8 cellular contexts compared by ENCODE assay signal in genomic region chr1:77978969-77979838, GRCh38. TPM values are rescaled to one million over a fixed set of nuclear protein-coding genes. Genes with fewer than 3 reads are reported as not detected.
DNase-seq lines count a peak whose midpoint lies in the region; ATAC-seq and TF ChIP-seq lines count a peak whose summit lies in the region.

TSS of gene FUBP1 (minus strand) at chr1:77979072. CDS start at chr1:77979004, 68 bp downstream.

- ATAC-seq in GM21381 (IDR thresholded peaks at IDR 0.05; ENCODE audit: unreplicated experiment): peak; percentile 72
- ATAC-seq in activated CD8-positive, alpha-beta memory T cell treated with anti-CD3 and anti-CD28 coated beads, Interleukin-2, amount 10 ng/mL, durations not matched to agents 7 days and 5 days: peak; percentile 79

- H3K27ac Mint-ChIP-seq in Calu3 (ENCODE audit: unreplicated experiment): no peak within 1 kb of the TSS
- no peak within 1 kb of the TSS for H3K27ac Mint-ChIP-seq in activated CD8-positive, alpha-beta memory T cell treated with anti-CD3 and anti-CD28 coated beads, Interleukin-2, amount 10 ng/mL, durations not matched to agents 7 days and 5 days
- H3K27ac Mint-ChIP-seq in endothelial cell (ENCODE audit: unreplicated experiment): no peak within 1 kb of the TSS

- H3K4me1 Mint-ChIP-seq in Calu3 (ENCODE audit: low read depth, unreplicated experiment) (peaks cover 31% of the 10 kb centered on the region), endothelial cell (ENCODE audit: unreplicated experiment) (peaks cover 33% of the 10 kb centered on the region)
- H3K4me1 Mint-ChIP-seq in activated CD8-positive, alpha-beta memory T cell treated with anti-CD3 and anti-CD28 coated beads, Interleukin-2, amount 10 ng/mL, durations not matched to agents 7 days and 5 days: peaks cover 43% of the 10 kb centered on the region

- CTCF ChIA-PET in Calu3 (lab: Charles Lee): interaction anchor here (1.4 to 1.7 kb wide), 2 partner anchors 26 to 135 kb away, joined by 7 to 10 read pairs; partner anchors contain the start of gene DNAJB4
- CTCF ChIA-PET in activated CD8-positive, alpha-beta memory T cell treated with anti-CD3 and anti-CD28 coated beads, Interleukin-2, amount 10 ng/mL, durations not matched to agents 7 days and 5 days (lab: Charles Lee): interaction anchor here (0.8 to 1.8 kb wide), 9 partner anchors 10 to 699 kb away, joined by 3 to 17 read pairs (median 4); partner anchors contain the start of genes DNAJB4 and IFI44L

- H3K4me3 Mint-ChIP-seq in Calu3 (ENCODE audit: low read depth, unreplicated experiment) (no peak within 1 kb of the TSS), endothelial cell (ENCODE audit: unreplicated experiment) (no peak within 1 kb of the TSS)
- no peak within 1 kb of the TSS for H3K4me3 Mint-ChIP-seq in activated CD8-positive, alpha-beta memory T cell treated with anti-CD3 and anti-CD28 coated beads, Interleukin-2, amount 10 ng/mL, durations not matched to agents 7 days and 5 days

- DNase-seq in Calu3 (peak; percentile 94), HUDEP-2 (lab: John Stamatoyannopoulos, UW; ENCODE audit: unreplicated experiment in 76 of 76) (peak; percentile 34 to 97 (median 91)), NOMO-1 treated with dmso at 0.1 percent for 144 hours (lab: John Stamatoyannopoulos, UW; ENCODE audit: unreplicated experiment) (peak; percentile 97), endothelial cell (ENCODE audit: low spot score) (peak; percentile 92), midbrain (lab: John Stamatoyannopoulos, UW) (peak; percentile 95)
- peak; percentile 98 for DNase-seq in activated CD8-positive, alpha-beta memory T cell treated with anti-CD3 and anti-CD28 coated beads, Interleukin-2, amount 10 ng/mL, durations not matched to agents 7 days and 5 days
- DNase-seq in stimulated activated CD8-positive, alpha-beta memory T cell treated with anti-CD3 and anti-CD28 coated beads, Interleukin-2, amount 100 ng/mL, for 1 hour (ENCODE audit: low read depth in 2 of 2): peak; percentile 86 to 89

- H3K36me3 Mint-ChIP-seq in Calu3 (ENCODE audit: insufficient read depth, unreplicated experiment): peaks cover 2% of the 10 kb centered on the region
- peaks cover 24% of the 10 kb centered on the region for H3K36me3 Mint-ChIP-seq in activated CD8-positive, alpha-beta memory T cell treated with anti-CD3 and anti-CD28 coated beads, Interleukin-2, amount 10 ng/mL, durations not matched to agents 7 days and 5 days
- H3K36me3 Mint-ChIP-seq in endothelial cell (ENCODE audit: low read depth, unreplicated experiment): peaks cover 5% of the 10 kb centered on the region

- intact Hi-C loops in Calu3 (cut with micrococcal nuclease; ENCODE audit: unreplicated experiment): loop anchor here (1.0 to 10.0 kb wide), 4 partner anchors 25 to 224 kb away; partner anchors contain the start of genes DNAJB4, GIPC2 and USP33

- BruUV-seq in Calu3 (replicated peaks; lab: Mats Ljungman, UMichigan): TSS peak; percentile 75

- no peaks in the 10 kb centered on the region for H3K27me3 Mint-ChIP-seq in Calu3 (ENCODE audit: unreplicated experiment)
- H3K27me3 Mint-ChIP-seq in activated CD8-positive, alpha-beta memory T cell treated with anti-CD3 and anti-CD28 coated beads, Interleukin-2, amount 10 ng/mL, durations not matched to agents 7 days and 5 days: no peaks in the 10 kb centered on the region
- peaks cover 4% of the 10 kb centered on the region for H3K27me3 Mint-ChIP-seq in endothelial cell (ENCODE audit: unreplicated experiment)

- TF ChIP-seq CTCF in Calu3 (IDR thresholded peaks at IDR 0.05; ENCODE audit: unreplicated experiment): peak; percentile 77
- peak; percentile 47 for TF ChIP-seq CTCF in endothelial cell (IDR thresholded peaks at IDR 0.05; ENCODE audit: unreplicated experiment)

- H3K9me3 Mint-ChIP-seq in Calu3 (ENCODE audit: low read depth, unreplicated experiment) (no peaks in the 10 kb centered on the region), endothelial cell (ENCODE audit: unreplicated experiment) (no peaks in the 10 kb centered on the region)
- H3K9me3 Mint-ChIP-seq in activated CD8-positive, alpha-beta memory T cell treated with anti-CD3 and anti-CD28 coated beads, Interleukin-2, amount 10 ng/mL, durations not matched to agents 7 days and 5 days (ENCODE audit: low read depth): no peaks in the 10 kb centered on the region

RNA-seq across cellular contexts. Expression of gene FUBP1, which starts in this region (rescaled TPM):
- 165 and 188 TPM in 2 replicates for total RNA-seq in Calu3 (2022)
- total RNA-seq in activated CD8-positive, alpha-beta memory T cell treated with anti-CD3 and anti-CD28 coated beads, Interleukin-2, amount 10 ng/mL, durations not matched to agents 7 days and 5 days: 100 to 1,000 TPM; 220 to 222 TPM
- total RNA-seq in endothelial cell (ENCODE audit: unreplicated experiment): 148 TPM

Comparison
In these comparisons a context has a peak if more than half of its experiments do, and no peak if none do; other contexts are left out.
1. Peak in every context shown above with its lines: DNase-seq and ATAC-seq.